Comparison of ENCODE assay signal across 10 cellular contexts in genomic region chr6:110357298-110357695, GRCh38. TPM values are rescaled to one million over a fixed set of nuclear protein-coding genes. Genes with fewer than 3 reads are reported as not detected.
DNase-seq lines count a peak whose midpoint lies in the region; ATAC-seq, FAIRE-seq and TF ChIP-seq lines count a peak whose summit lies in the region.
"Had no signal": no experiment of that assay in that cellular context is flagged by ENCODE, and none has a peak within 500 bp of the region (broad histone marks: within the 10 kb centered on the region; RNA-seq: fewer than 3 reads in every experiment).

No MANE protein-coding gene starts in this region.

- H3K9me3 Mint-ChIP-seq in CD4-positive, alpha-beta memory T cell, result peaks cover 0 to 8% (median 0%) of the 10 kb centered on the region in 8 donors

- no peak overlapping the region for H3K27ac ChIP-seq in CD4-positive, alpha-beta memory T cell (ENCODE audit: low read depth, low read length)
- H3K27ac ChIP-seq in OCI-LY3 (ENCODE audit: low read length) (no peak overlapping the region), pancreas (peak overlapping the region in 3 of 4 donors; percentile 74 to 83 (median 80))

- DNase-seq in CD4-positive, alpha-beta memory T cell, result no peak
- DNase-seq in fibroblast of villous mesenchyme (ENCODE audit: low read depth) (no peak), pancreas (no peak), NOMO-1 treated with DMSO at 0.1 percent for 48 hours (lab: John Stamatoyannopoulos, UW; ENCODE audit: unreplicated experiment) (no peak), NCI-H1930 (lab: John Stamatoyannopoulos, UW) (no peak)

- intact Hi-C loops in CD4-positive, alpha-beta memory T cell (cut with micrococcal nuclease), result no loop called here
- intact Hi-C loops in pancreas (cut with DNase I), result no loop called here

- no peaks in the 10 kb centered on the region for H3K4me1 ChIP-seq in CD4-positive, alpha-beta memory T cell (ENCODE audit: insufficient read depth, low read length)
- H3K4me1 ChIP-seq in OCI-LY3 (ENCODE audit: low read length) (no peaks in the 10 kb centered on the region), pancreas (peaks cover 0 to 4% (median 0%) of the 10 kb centered on the region in 3 donors)

- no peaks in the 10 kb centered on the region for H3K36me3 Mint-ChIP-seq in CD4-positive, alpha-beta memory T cell

- peak overlapping the region; percentile 32 to 84 (median 78) for H3K4me3 Mint-ChIP-seq in CD4-positive, alpha-beta memory T cell

- no peaks in the 10 kb centered on the region for H3K36me3 ChIP-seq in CD4-positive, alpha-beta memory T cell (ENCODE audit: insufficient read depth, low read length)
- H3K36me3 ChIP-seq in OCI-LY3 (replicated peaks; ENCODE audit: low read depth, low read length) (no peaks in the 10 kb centered on the region), pancreas (no peaks in the 10 kb centered on the region)

- CTCF ChIA-PET in CD4-positive, alpha-beta memory T cell (lab: Charles Lee; ENCODE audit: partially characterized antibody), result no interaction called here

- H2AFZ ChIP-seq in OCI-LY3 (ENCODE audit: low read depth, low read length), result no peak overlapping the region

- no peaks in the 10 kb centered on the region for H4K20me1 ChIP-seq in OCI-LY3 (ENCODE audit: insufficient read depth, low read length)

- H3K27me3 ChIP-seq in CD4-positive, alpha-beta memory T cell (ENCODE audit: insufficient read depth, low read length), result peaks cover 10% of the 10 kb centered on the region
- peaks cover 10% of the 10 kb centered on the region; the same call in 1 of the 2 replicates for H3K27me3 ChIP-seq in OCI-LY3 (ENCODE audit: low read depth, low read length)
- no peaks in the 10 kb centered on the region for H3K27me3 ChIP-seq in pancreas

- no peaks in the 10 kb centered on the region for H3K9me3 ChIP-seq in CD4-positive, alpha-beta memory T cell (ENCODE audit: control insufficient read depth in 1 of 2, low read length in 2 of 2)
- H3K9me3 ChIP-seq in OCI-LY3 (ENCODE audit: insufficient read depth, low read length) (no peaks in the 10 kb centered on the region), pancreas (no peaks in the 10 kb centered on the region)

- peaks cover 35 to 61% of the 10 kb centered on the region in 2 donors for H3K27me3 Mint-ChIP-seq in CD4-positive, alpha-beta memory T cell

- H3K9ac ChIP-seq in OCI-LY3 (ENCODE audit: low read length), result no peak overlapping the region

- H3K4me3 ChIP-seq in CD4-positive, alpha-beta memory T cell (ENCODE audit: low read length in 2 of 2), result no peak overlapping the region
- peak overlapping the region; percentile 72 for H3K4me3 ChIP-seq in OCI-LY3 (ENCODE audit: low read length)
- peak overlapping the region; percentile 52 for H3K4me3 ChIP-seq in fibroblast of villous mesenchyme (ENCODE audit: low read depth, low read length)
- peak overlapping the region; percentile 44 to 65 (median 52) for H3K4me3 ChIP-seq in pancreas
- H3K4me3 ChIP-seq: GM12878 had no signal

- no peak overlapping the region for H3K27ac Mint-ChIP-seq in CD4-positive, alpha-beta memory T cell

- WGBS in pancreas, 2 donors, result 43% methylated on average over 18 of the region's 18 CpGs

- FAIRE-seq in pancreas (lab: Jason Lieb, UNC), result no peak
- FAIRE-seq: GM12878 had no signal

- peak overlapping the region; percentile 65 for H3K4me2 ChIP-seq in OCI-LY3 (ENCODE audit: low read length)

- ATAC-seq in pancreas (peak in 3 of 4 donors; percentile 29 to 43 (median 41)), GM21619 (IDR thresholded peaks at IDR 0.05; ENCODE audit: unreplicated experiment) (no peak), HG02678 (IDR thresholded peaks at IDR 0.05; ENCODE audit: unreplicated experiment) (no peak)
- ATAC-seq: GM12878 had no signal

- H3K79me2 ChIP-seq in OCI-LY3 (ENCODE audit: low read length), result no peaks in the 10 kb centered on the region

- POLR2A ChIA-PET in CD4-positive, alpha-beta memory T cell (lab: Charles Lee; ENCODE audit: partially characterized antibody), result no interaction called here

- H3K4me1 Mint-ChIP-seq in CD4-positive, alpha-beta memory T cell, result peaks cover 7 to 13% (median 10%) of the 10 kb centered on the region in 4 donors

- no peak for TF ChIP-seq CTCF in OCI-LY3 (IDR thresholded peaks at IDR 0.05; ENCODE audit: low read depth, low read length)
- no peak for TF ChIP-seq CTCF in fibroblast of villous mesenchyme (IDR thresholded peaks at IDR 0.05; ENCODE audit: insufficient read depth, low read depth, low read length)
- TF ChIP-seq CTCF in pancreas (IDR thresholded peaks at IDR 0.05), result no peak

RNA-seq across cellular contexts. Expression of gene METTL24, which starts 0.9 kb away (rescaled TPM):
- under 1 TPM; 0.29 to 0.39 TPM for total RNA-seq in CD4-positive, alpha-beta memory T cell
- polyA plus RNA-seq in CD4-positive, alpha-beta memory T cell, result under 1 TPM in 1 of 2 donors, not detected in 1; 0.69 TPM
- total RNA-seq in fibroblast of villous mesenchyme (0.32 TPM in 1 of 2 replicates, not detected in the other), pancreas (1 to 10 TPM; 1.0 to 4.4 (median 1.6) TPM)
- polyA plus RNA-seq in pancreas, result under 1 TPM; 0.34 to 0.80 TPM
- total RNA-seq: GM12878, M059J had no signal

RNA-seq across cellular contexts. Expression of gene DDO, which starts 58.1 kb away (rescaled TPM):
- total RNA-seq in CD4-positive, alpha-beta memory T cell, result not detected
- not detected for polyA plus RNA-seq in CD4-positive, alpha-beta memory T cell
- total RNA-seq in fibroblast of villous mesenchyme (1.9 and 3.9 TPM in 2 replicates), pancreas (1 to 10 TPM; 1.0 to 3.8 (median 1.4) TPM)
- polyA plus RNA-seq in pancreas, result 1 to 10 TPM; 1.2 to 2.2 TPM

Comparison
In these comparisons a context has a peak if more than half of its experiments do, and no peak if none do; other contexts are left out.
1. H3K27ac ChIP-seq: peak in pancreas (3 of 4); none in CD4-positive, alpha-beta memory T cell (single experiment) and OCI-LY3 (single experiment).
2. H3K4me3 ChIP-seq: peak in OCI-LY3 (single experiment), fibroblast of villous mesenchyme (single experiment) and pancreas (4 of 4); none in CD4-positive, alpha-beta memory T cell (0 of 2).
3. ATAC-seq: peak in pancreas (3 of 4); none in GM21619 (single experiment) and HG02678 (single experiment).